In the genomic region with DNA sequence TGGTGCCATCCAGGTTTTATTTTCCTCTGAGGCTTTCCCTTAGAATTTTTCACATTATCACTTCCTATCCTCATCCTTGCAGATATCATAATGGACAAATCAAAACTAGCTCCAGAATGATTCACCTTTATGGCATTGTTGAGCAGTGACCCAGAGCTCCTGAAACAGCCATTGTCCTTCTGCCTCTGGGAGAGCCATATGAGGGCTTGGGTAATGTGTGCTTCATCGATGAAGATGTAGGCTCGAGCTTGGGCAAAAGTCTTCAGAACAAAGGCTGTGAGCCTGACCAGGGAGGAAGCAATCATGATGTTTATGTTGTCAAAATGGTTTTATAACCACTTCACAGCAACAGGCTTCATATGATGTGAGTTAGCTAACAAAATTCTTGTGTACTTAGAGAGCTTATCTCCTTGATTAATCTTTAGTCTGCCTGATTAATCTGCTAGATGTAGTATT, we compare ENCODE assay signal across 30 cellular contexts.
"Had no signal": no experiment of that assay in that cellular context is flagged by ENCODE, and none has a peak within 500 bp of the region (broad histone marks: within the 10 kb centered on the region; RNA-seq: fewer than 3 reads in every experiment).

No MANE protein-coding gene starts in this region.

- ATAC-seq: naive thymus-derived CD8-positive, alpha-beta T cell; natural killer cell treated with Interleukin-12 subunit alpha and Interleukin-12 subunit beta and Interleukin-15 and Interleukin-18, amount 100 ng/mL, for 72 hours; pancreas; right cardiac atrium; sciatic nerve; stimulated activated memory B cell treated with anti-CD40 and anti-IgM and Interleukin-4, amounts not matched to agents 10 μg/mL and 1 μg/mL and 100 μg/mL, for 72 hours; stimulated activated naive CD8-positive, alpha-beta T cell treated with anti-CD3 and anti-CD28 coated beads, Interleukin-15, amount 100 ng/mL, for 72 hours; stimulated activated naive CD8-positive, alpha-beta T cell treated with anti-CD3 and anti-CD28 coated beads, Interleukin-15, Interleukin-2, amounts not matched to agents 100 U/mL and 50 U/mL, for 24 hours had no signal

- H3K9me3 ChIP-seq: neutrophil, pancreas, prostate gland, suprapubic skin, testis, tibial artery, transverse colon, vagina had no signal

- FAIRE-seq: pancreas, urothelium cell line had no signal

- H3K27ac ChIP-seq: neutrophil, pancreas, prostate gland, skin epidermis, spleen, suprapubic skin, testis, tibial artery, transverse colon, vagina had no signal

- H3K4me3 Mint-ChIP-seq: naive thymus-derived CD8-positive, alpha-beta T cell; natural killer cell treated with Interleukin-12 subunit alpha and Interleukin-12 subunit beta and Interleukin-15 and Interleukin-18, amount 100 ng/mL, for 72 hours; nephron progenitor cell; neural crest cell; stimulated activated memory B cell treated with anti-CD40 and anti-IgM and Interleukin-4, amounts not matched to agents 10 μg/mL and 1 μg/mL and 100 μg/mL, for 72 hours; stimulated activated naive CD8-positive, alpha-beta T cell treated with anti-CD3 and anti-CD28 coated beads, Interleukin-15, amount 100 ng/mL, for 72 hours; type B pancreatic cell had no signal

- H3K36me3 ChIP-seq: neutrophil, pancreas, prostate gland had no signal

- H3K27me3 ChIP-seq: pancreas, spleen, suprapubic skin, testis, tibial artery, transverse colon, vagina had no signal

- H3K4me3 ChIP-seq: pancreas, prostate gland, skin epidermis, smooth muscle cell, spleen, suprapubic skin, testis, tibial artery, transverse colon, vagina had no signal

- H3K4me2 ChIP-seq: smooth muscle cell had no signal

- H3K27me3 Mint-ChIP-seq: naive thymus-derived CD8-positive, alpha-beta T cell; natural killer cell treated with Interleukin-12 subunit alpha and Interleukin-12 subunit beta and Interleukin-15 and Interleukin-18, amount 100 ng/mL, for 72 hours had no signal

- H3K4me1 Mint-ChIP-seq: naive thymus-derived CD8-positive, alpha-beta T cell; nephron progenitor cell; neural crest cell; stimulated activated memory B cell treated with anti-CD40 and anti-IgM and Interleukin-4, amounts not matched to agents 10 μg/mL and 1 μg/mL and 100 μg/mL, for 72 hours; stimulated activated naive CD8-positive, alpha-beta T cell treated with anti-CD3 and anti-CD28 coated beads, Interleukin-15, amount 100 ng/mL, for 72 hours had no signal

- H3K27ac Mint-ChIP-seq: naive thymus-derived CD8-positive, alpha-beta T cell; natural killer cell treated with Interleukin-12 subunit alpha and Interleukin-12 subunit beta and Interleukin-15 and Interleukin-18, amount 100 ng/mL, for 72 hours; nephron progenitor cell; stimulated activated memory B cell treated with anti-CD40 and anti-IgM and Interleukin-4, amounts not matched to agents 10 μg/mL and 1 μg/mL and 100 μg/mL, for 72 hours; stimulated activated naive CD8-positive, alpha-beta T cell treated with anti-CD3 and anti-CD28 coated beads, Interleukin-15, amount 100 ng/mL, for 72 hours; type B pancreatic cell had no signal

- H3K36me3 Mint-ChIP-seq: stimulated activated memory B cell treated with anti-CD40 and anti-IgM and Interleukin-4, amounts not matched to agents 10 μg/mL and 1 μg/mL and 100 μg/mL, for 72 hours had no signal

- H3K4me1 ChIP-seq: prostate gland, spleen, suprapubic skin, testis, tibial artery, transverse colon, vagina had no signal

- DNase-seq: naive thymus-derived CD8-positive, alpha-beta T cell; nephron progenitor cell; nucleus accumbens; pancreas; right cardiac atrium; spleen; stimulated activated CD4-positive, alpha-beta T cell treated with anti-CD3 and anti-CD28 coated beads, Interleukin-12 subunit alpha, Interleukin-12 subunit beta, amount 100 ng/mL, for 4 hours; stimulated activated CD4-positive, alpha-beta T cell treated with anti-CD3 and anti-CD28 coated beads, Interleukin-1b, Interleukin-23, amount 100 ng/mL, for 48 hours; stimulated activated CD4-positive, alpha-beta T cell treated with anti-CD3 and anti-CD28 coated beads, Interleukin-4, amount 100 ng/mL, for 1 hour; stimulated activated CD4-positive, alpha-beta T cell treated with anti-CD3 and anti-CD28 coated beads, Interleukin-4, amount 100 ng/mL, for 4 hours; stimulated activated CD8-positive, alpha-beta memory T cell treated with anti-CD3 and anti-CD28 coated beads, Interleukin-4, amount 100 ng/mL, for 48 hours; stimulated activated naive CD4-positive, alpha-beta T cell; stimulated activated naive CD8-positive, alpha-beta T cell treated with anti-CD3 and anti-CD28 coated beads, Interleukin-15, amount 100 ng/mL, for 72 hours; stimulated activated naive CD8-positive, alpha-beta T cell treated with anti-CD3 and anti-CD28 coated beads, Interleukin-15, Interleukin-2, amounts not matched to agents 100 U/mL and 50 U/mL, for 24 hours; substantia nigra; testis; tibial artery; transverse colon had no signal

- H3K9me3 Mint-ChIP-seq: natural killer cell treated with Interleukin-12 subunit alpha and Interleukin-12 subunit beta and Interleukin-15 and Interleukin-18, amount 100 ng/mL, for 72 hours; type B pancreatic cell had no signal
